Comparison of ENCODE assay signal across 1 cellular context in genomic region chr14:50039120-50039517, GRCh38.
TF ChIP-seq lines count a peak whose summit lies in the region.

No MANE protein-coding gene starts in this region.

TF ChIP-seq in GM12878, 131 proteins besides CTCF, POLR2A, EP300 and RAD21 (continued from another document):
- TF ChIP-seq E2F8 (IDR thresholded peaks at IDR 0.05; ENCODE audit: low read depth, partially characterized antibody) (peak; percentile 1), ZBTB40 (IDR thresholded peaks at IDR 0.05; ENCODE audit: borderline replicate concordance) (0 out of 2 replicates have a peak, but pooled peaks have one; percentile 17)
TF ChIP-seq in GM12878: peak in this region for 4.
